ENCODE assay signal across 8 cellular contexts in the genomic region with DNA sequence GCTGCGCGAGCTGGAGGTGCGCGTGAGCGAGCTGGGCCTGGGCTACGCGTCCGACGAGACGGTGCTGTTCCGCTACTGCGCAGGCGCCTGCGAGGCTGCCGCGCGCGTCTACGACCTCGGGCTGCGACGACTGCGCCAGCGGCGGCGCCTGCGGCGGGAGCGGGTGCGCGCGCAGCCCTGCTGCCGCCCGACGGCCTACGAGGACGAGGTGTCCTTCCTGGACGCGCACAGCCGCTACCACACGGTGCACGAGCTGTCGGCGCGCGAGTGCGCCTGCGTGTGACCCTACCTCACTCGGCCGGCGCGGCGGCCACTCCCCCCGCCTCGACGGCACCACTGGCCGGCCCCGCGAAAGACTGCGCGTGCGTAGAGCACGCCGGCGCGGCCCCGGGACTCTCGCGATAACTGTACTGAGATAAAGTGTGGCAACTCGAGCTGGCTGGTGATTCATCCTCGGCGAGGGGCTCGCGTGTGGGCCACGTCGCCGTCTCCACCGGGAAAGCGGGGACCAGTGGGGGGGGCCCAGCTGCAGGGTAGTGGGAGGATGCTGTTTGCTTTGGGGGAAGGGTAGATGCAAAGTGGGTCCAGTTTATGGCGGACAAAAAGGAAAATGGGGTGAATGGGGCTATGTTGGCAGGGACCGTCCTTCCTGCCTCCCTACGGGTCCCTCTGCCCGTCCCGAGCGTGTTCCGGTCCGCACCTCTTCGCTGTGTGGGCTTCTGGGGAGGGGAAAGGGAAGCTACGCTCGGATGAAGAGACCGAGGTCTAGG. TPM values are rescaled to one million over a fixed set of nuclear protein-coding genes. Genes with fewer than 3 reads are reported as not detected.
DNase-seq lines count a peak whose midpoint lies in the region; ATAC-seq and TF ChIP-seq lines count a peak whose summit lies in the region.

No MANE protein-coding gene starts in this region.

- peak overlapping the region; percentile 62 for H3K4me3 ChIP-seq in lower lobe of right lung

- no peaks in the 10 kb centered on the region for H3K36me3 ChIP-seq in lower lobe of right lung

- intact Hi-C loops in lower lobe of right lung (cut with DNase I): no loop called here

- peaks cover 14% of the 10 kb centered on the region for H3K4me1 ChIP-seq in lower lobe of right lung

- peaks cover 18% of the 10 kb centered on the region for H3K27me3 ChIP-seq in lower lobe of right lung (ENCODE audit: low read depth)

- TF ChIP-seq CTCF in lower lobe of right lung (IDR thresholded peaks at IDR 0.05): no peak

- DNase-seq in AML-193 (lab: John Stamatoyannopoulos, UW): peak; percentile 90 to 94
- DNase-seq in NCI-H510A treated with DMSO at 0.1 percent for 48 hours (lab: John Stamatoyannopoulos, UW): peak; percentile 97
- DNase-seq in activated CD4-positive, alpha-beta T cell treated with anti-CD3 and anti-CD28 coated beads, Interleukin-2, amount 50 U/mL, for 24 hours (ENCODE audit: low read depth in 1 of 2, low spot score in 1 of 2): peak; percentile 92 to 93
- DNase-seq in ecto neural progenitor cell (ENCODE audit: low spot score): peak; percentile 98
- peak; percentile 94 for DNase-seq in lower lobe of right lung
- DNase-seq in stimulated activated CD4-positive, alpha-beta T cell treated with anti-CD3 and anti-CD28 coated beads, Interleukin-4, amount 100 ng/mL, for 24 hours: peak; percentile 94

- ATAC-seq in HG03280 (IDR thresholded peaks at IDR 0.05; ENCODE audit: unreplicated experiment): peak; percentile 71
- peak; percentile 94 for ATAC-seq in lower lobe of right lung

- TF ChIP-seq POLR2A in GM19099 (IDR thresholded peaks at IDR 0.05; ENCODE audit: extremely low read depth, insufficient read length, low read depth): peak; percentile 99

- no peaks in the 10 kb centered on the region for H3K9me3 ChIP-seq in lower lobe of right lung

- H3K27ac ChIP-seq in lower lobe of right lung: peak overlapping the region; percentile 81

RNA-seq across cellular contexts. Expression of a gene that starts 11.4 kb away (rescaled TPM):
- total RNA-seq in lower lobe of right lung: 1.1 TPM

RNA-seq across cellular contexts. Expression of a gene that starts 23.2 kb away (rescaled TPM):
- 11.3 TPM for total RNA-seq in lower lobe of right lung

RNA-seq across cellular contexts. Expression of a gene that starts 23.2 kb away (rescaled TPM):
- total RNA-seq in lower lobe of right lung: 2.7 TPM

RNA-seq across cellular contexts. Expression of a gene that starts 37.1 kb away (rescaled TPM):
- total RNA-seq in lower lobe of right lung: 24.3 TPM

RNA-seq across cellular contexts. Expression of a gene that starts 42.3 kb away (rescaled TPM):
- not detected for total RNA-seq in lower lobe of right lung

Comparison
In these comparisons a context has a peak if more than half of its experiments do, and no peak if none do; other contexts are left out.
1. Peak in every context shown above with its lines: DNase-seq, ATAC-seq, H3K4me3 ChIP-seq and H3K27ac ChIP-seq.